Comparison of ENCODE assay signal across 19 cellular contexts in the genomic region with DNA sequence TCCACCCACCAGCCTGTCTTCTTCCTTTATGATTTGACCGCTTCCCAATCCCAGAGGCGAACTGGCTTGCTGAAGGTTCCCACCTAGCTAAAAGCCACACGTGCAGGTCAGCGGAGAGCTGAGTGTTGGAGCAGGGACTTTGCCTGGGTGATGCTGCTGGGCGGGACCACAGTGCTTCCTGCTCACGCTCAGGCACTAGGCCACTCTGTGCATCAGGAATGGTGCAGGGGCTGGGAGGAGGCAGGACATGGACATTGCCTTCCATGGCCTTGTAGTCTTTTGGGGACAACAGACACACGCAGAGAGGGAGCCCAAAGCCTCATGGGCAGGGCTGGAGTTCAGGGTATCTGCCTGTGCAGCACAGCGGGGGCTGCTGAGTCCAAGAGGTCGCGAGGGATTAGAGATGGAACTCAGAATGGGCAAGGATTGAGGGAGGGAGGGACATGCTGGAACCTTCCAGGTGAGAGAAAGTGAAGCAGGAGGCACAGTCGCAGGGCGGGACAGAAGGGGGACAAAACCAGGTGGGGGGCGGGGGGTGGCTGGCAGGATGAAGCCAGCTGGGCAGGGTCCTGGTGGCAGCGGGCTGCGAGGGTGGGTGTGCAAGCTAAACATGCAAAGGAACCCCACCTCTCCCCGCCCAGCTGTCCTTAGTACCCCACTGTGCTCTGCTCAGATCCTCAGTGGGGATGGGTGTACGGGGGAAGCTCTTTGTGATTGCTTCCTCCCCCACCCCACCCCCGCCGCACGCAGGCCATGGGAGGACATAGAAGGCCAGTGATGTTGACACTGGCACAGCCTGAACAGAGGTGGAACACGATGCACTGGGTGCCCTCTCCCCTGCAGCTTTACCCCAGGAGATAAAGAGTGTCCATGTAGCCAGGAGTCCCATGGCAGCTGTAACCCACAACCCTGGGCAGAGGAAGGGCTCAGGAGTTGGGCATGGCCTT.
"Had no signal": no experiment of that assay in that cellular context is flagged by ENCODE, and none has a peak within 500 bp of the region (broad histone marks: within the 10 kb centered on the region; RNA-seq: fewer than 3 reads in every experiment).

No MANE protein-coding gene starts in this region.

- H3K4me1 Mint-ChIP-seq: memory B cell, T-cell had no signal

- H3K4me1 ChIP-seq: ascending aorta, left ventricle myocardium inferior, suprapubic skin had no signal

- H3K4me3 ChIP-seq: ascending aorta, left ventricle myocardium inferior, suprapubic skin had no signal

- H3K27ac Mint-ChIP-seq: activated T-cell treated with anti-CD3 and anti-CD28 coated beads, Interleukin-2, amount 50 U/mL, for 72 hours; memory B cell; stimulated activated naive CD8-positive, alpha-beta T cell treated with anti-CD3 and anti-CD28 coated beads, Interleukin-15, Interleukin-2, amounts not matched to agents 100 ng/mL and 50 ng/mL, for 24 hours; T-cell had no signal

- H3K9me3 ChIP-seq: ascending aorta, left ventricle myocardium inferior, suprapubic skin had no signal

- H3K4me3 Mint-ChIP-seq: activated T-cell treated with anti-CD3 and anti-CD28 coated beads, Interleukin-2, amount 50 U/mL, for 72 hours; memory B cell; naive B cell; stimulated activated naive CD8-positive, alpha-beta T cell treated with anti-CD3 and anti-CD28 coated beads, Interleukin-15, Interleukin-2, amounts not matched to agents 100 ng/mL and 50 ng/mL, for 24 hours; T-cell had no signal

- H3K36me3 Mint-ChIP-seq: memory B cell, T-cell had no signal

- H3K36me3 ChIP-seq: ascending aorta, left ventricle myocardium inferior, suprapubic skin, WERI-Rb-1 had no signal

- H3K27me3 ChIP-seq: ascending aorta, suprapubic skin had no signal

- H3K27ac ChIP-seq: ascending aorta, left ventricle myocardium inferior, suprapubic skin, WERI-Rb-1 had no signal

- H3K9me3 Mint-ChIP-seq: memory B cell; stimulated activated naive CD8-positive, alpha-beta T cell treated with anti-CD3 and anti-CD28 coated beads, Interleukin-15, Interleukin-2, amounts not matched to agents 100 ng/mL and 50 ng/mL, for 24 hours; T-cell had no signal

- ATAC-seq: activated T-cell treated with anti-CD3 and anti-CD28 coated beads, Interleukin-2, amount 50 U/mL, for 72 hours; T-cell had no signal

- DNase-seq: activated CD4-positive, alpha-beta T cell treated with anti-CD3 and anti-CD28 coated beads for 1 hour; activated effector memory CD4-positive, alpha-beta T cell treated with anti-CD3 and anti-CD28 coated beads, Interleukin-2, amount 50 U/mL, for 16 hours; activated naive CD4-positive, alpha-beta T cell treated with anti-CD3 and anti-CD28 coated beads, Interleukin-2, amount 50 U/mL, for 16 hours; activated T-cell treated with anti-CD3 and anti-CD28 coated beads, Interleukin-2, amount 50 U/mL, for 72 hours; cortex of kidney; effector CD4-positive, alpha-beta T cell; hypothalamus; left ventricle myocardium inferior; naive B cell; stimulated activated CD4-positive, alpha-beta T cell treated with anti-CD3 and anti-CD28 coated beads, Interleukin-12 subunit alpha, Interleukin-12 subunit beta, amount 100 ng/mL, for 4 hours; stimulated activated CD4-positive, alpha-beta T cell treated with anti-CD3 and anti-CD28 coated beads, Interleukin-1b, Interleukin-23, amount 100 ng/mL, for 48 hours; T-cell; T1000; trophoblast cell; WERI-Rb-1 had no signal
